ENCODE assay signal across 12 cellular contexts in the genomic region with DNA sequence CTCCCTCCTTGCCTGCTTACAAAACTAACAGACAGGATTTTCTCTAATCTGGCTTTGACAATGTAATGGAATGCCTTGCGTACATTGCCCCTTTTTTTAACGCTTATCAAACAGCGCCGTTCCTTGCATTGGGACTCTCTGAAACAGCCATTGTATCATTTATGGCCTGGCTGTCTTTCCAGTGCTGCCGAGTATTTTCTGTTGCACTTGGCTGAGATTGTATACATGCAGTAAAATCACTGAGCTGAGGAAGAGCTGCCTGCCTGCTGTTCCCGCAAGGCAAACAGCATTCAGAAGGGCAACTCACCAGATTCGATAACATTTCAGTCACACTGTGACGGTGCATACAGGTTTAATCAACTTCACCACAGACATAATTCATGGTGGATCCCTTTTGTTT.
A peak's percentile ranks its signal among the peaks of the same experiment; 100 is the strongest.
DNase-seq lines count a peak whose midpoint lies in the region; ATAC-seq, FAIRE-seq and TF ChIP-seq lines count a peak whose summit lies in the region.
"Had no signal": no experiment of that assay in that cellular context is flagged by ENCODE, and none has a peak within 500 bp of the region (broad histone marks: within the 10 kb centered on the region; RNA-seq: fewer than 3 reads in every experiment).

No MANE protein-coding gene starts in this region.

- H3K4me1 Mint-ChIP-seq in HFFc6 (ENCODE audit: low read depth) = no peaks in the 10 kb centered on the region; the same call in 1 of the 2 replicates

- no peak for ATAC-seq in HG03025 (IDR thresholded peaks at IDR 0.05; ENCODE audit: low FRiP score, unreplicated experiment)
- ATAC-seq: natural killer cell treated with Interleukin-12 subunit alpha and Interleukin-12 subunit beta and Interleukin-15 and Interleukin-18, amount 100 ng/mL, for 72 hours had no signal

- peak overlapping the region; percentile 7 for H3K4me3 ChIP-seq in fibroblast of pulmonary artery (replicated peaks; ENCODE audit: low read depth, low read length)

- FAIRE-seq in D721Med (lab: Jason Lieb, UNC) = no peak
- FAIRE-seq: GM12891 had no signal

- H3K27me3 Mint-ChIP-seq in HFFc6 (ENCODE audit: insufficient read depth) = no peaks in the 10 kb centered on the region

- H3K36me3 Mint-ChIP-seq in HFFc6 (ENCODE audit: low read depth) = no peaks in the 10 kb centered on the region
- H3K36me3 Mint-ChIP-seq: natural killer cell treated with Interleukin-12 subunit alpha and Interleukin-12 subunit beta and Interleukin-15 and Interleukin-18, amount 100 ng/mL, for 72 hours had no signal

- H3K9me3 Mint-ChIP-seq in HFFc6 = no peaks in the 10 kb centered on the region
- H3K9me3 Mint-ChIP-seq: natural killer cell treated with Interleukin-12 subunit alpha and Interleukin-12 subunit beta and Interleukin-15 and Interleukin-18, amount 100 ng/mL, for 72 hours had no signal

- no peak overlapping the region for H3K27ac Mint-ChIP-seq in HFFc6
- H3K27ac Mint-ChIP-seq: natural killer cell treated with Interleukin-12 subunit alpha and Interleukin-12 subunit beta and Interleukin-15 and Interleukin-18, amount 100 ng/mL, for 72 hours had no signal

- no peak for TF ChIP-seq CTCF in HFFc6 (IDR thresholded peaks at IDR 0.05)
- no peak for TF ChIP-seq CTCF in fibroblast of pulmonary artery (IDR thresholded peaks at IDR 0.05; ENCODE audit: low read length, missing control alignments)
- no peak for TF ChIP-seq CTCF in D721Med (IDR thresholded peaks at IDR 0.05; ENCODE audit: insufficient read depth, missing control alignments)

- peak overlapping the region; percentile 50; the same call in 1 of the 2 replicates for H3K4me3 Mint-ChIP-seq in HFFc6
- H3K4me3 Mint-ChIP-seq: natural killer cell treated with Interleukin-12 subunit alpha and Interleukin-12 subunit beta and Interleukin-15 and Interleukin-18, amount 100 ng/mL, for 72 hours had no signal

- no peak for DNase-seq in HFFc6
- DNase-seq in SHP77 treated with DMSO at 0.1 percent for 48 hours (lab: John Stamatoyannopoulos, UW) = peak; percentile 32
- DNase-seq in fibroblast of pulmonary artery (ENCODE audit: low read depth) = peak; percentile 33
- DNase-seq in renal cortical epithelial cell (ENCODE audit: low read depth) = peak; percentile 70
- DNase-seq in NCI-H1436 (lab: John Stamatoyannopoulos, UW) = no peak
- DNase-seq in D721Med (ENCODE audit: insufficient read length, low spot score) = no peak
- no peak for DNase-seq in RPMI8226
- DNase-seq: NCI-H187; stimulated activated naive CD4-positive, alpha-beta T cell had no signal

Comparison
In these comparisons a context has a peak if more than half of its experiments do, and no peak if none do; other contexts are left out.
1. DNase-seq: peak in SHP77 treated with DMSO at 0.1 percent for 48 hours (single experiment), fibroblast of pulmonary artery (single experiment) and renal cortical epithelial cell (single experiment); none in HFFc6 (single experiment), NCI-H1436 (single experiment), D721Med (single experiment) and RPMI8226 (single experiment).